1 cellular context compared by ENCODE assay signal in genomic region chrX:107775734-107776511, GRCh38.
A peak's percentile ranks its signal among the peaks of the same experiment; 100 is the strongest.
TF ChIP-seq lines count a peak whose summit lies in the region.

TSS of gene TSC22D3 (minus strand) at chrX:107775787. CDS start at chrX:107775419, 368 bp downstream.

TF ChIP-seq in H1, 55 proteins besides CTCF, POLR2A, EP300 and RAD21:
- TF ChIP-seq SP2 (IDR thresholded peaks at IDR 0.05; ENCODE audit: low read length) = no peak
- no peak for TF ChIP-seq YY1 (IDR thresholded peaks at IDR 0.05; ENCODE audit: low read depth, low read length)
- TF ChIP-seq TAF7 (optimal IDR thresholded peaks at IDR 0.05; ENCODE audit: borderline replicate concordance, low read depth, low read length) = no peak
- TF ChIP-seq RFX5 (IDR thresholded peaks at IDR 0.05; ENCODE audit: borderline replicate concordance, low read depth, low read length) = no peak
- TF ChIP-seq EGR1 (IDR thresholded peaks at IDR 0.05; ENCODE audit: borderline replicate concordance, low read depth, low read length) = no peak
- peak; percentile 76 for TF ChIP-seq KDM4A (IDR thresholded peaks at IDR 0.05; ENCODE audit: low read depth, low read length, severe bottlenecking)
- no peak for TF ChIP-seq RNF2 (IDR thresholded peaks at IDR 0.05; ENCODE audit: borderline replicate concordance, low read depth, low read length, missing control alignments, poor library complexity, severe bottlenecking)
